Comparison of ENCODE assay signal across 15 cellular contexts in the genomic region with DNA sequence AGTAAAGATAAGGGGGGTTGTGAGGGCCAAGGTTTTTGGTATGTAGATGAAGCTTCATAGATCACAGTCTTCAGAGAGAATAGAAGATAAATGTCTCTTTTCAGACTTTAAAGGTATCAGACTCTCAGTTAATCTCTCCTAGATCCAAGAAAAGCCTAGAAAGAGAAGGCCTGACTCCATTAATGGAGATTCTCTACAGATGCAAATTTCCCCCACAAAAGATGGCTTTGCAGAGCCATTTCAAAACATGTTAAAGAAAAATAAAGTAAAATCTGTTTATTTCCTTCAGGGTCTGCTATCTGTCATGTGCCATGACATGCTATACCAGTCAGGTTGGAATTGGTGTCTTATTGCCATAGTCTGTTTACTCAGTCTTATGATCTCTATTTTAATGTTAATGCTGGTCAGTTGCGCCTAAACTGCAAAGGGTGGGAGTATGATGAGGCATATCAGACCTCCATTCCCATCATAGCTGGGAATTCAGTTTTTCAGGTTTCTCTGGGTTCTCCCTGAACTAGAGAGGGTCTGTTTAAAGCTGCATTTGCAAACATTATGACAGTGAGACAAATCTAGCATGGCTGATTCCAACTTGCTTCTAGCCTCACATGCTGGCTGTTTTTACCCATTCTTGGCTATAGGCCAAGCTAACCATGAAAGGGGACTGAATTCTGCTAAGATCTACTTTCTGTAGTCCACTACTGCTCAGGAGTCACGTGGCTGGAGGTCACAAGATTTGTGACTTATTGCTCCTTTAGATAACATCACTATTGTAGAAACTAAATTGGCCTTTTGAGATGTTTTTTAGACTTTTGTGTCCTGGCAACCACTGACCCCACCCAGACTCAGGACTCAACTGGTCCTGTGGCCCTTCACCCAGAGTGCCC.
"Had no signal": no experiment of that assay in that cellular context is flagged by ENCODE, and none has a peak within 500 bp of the region (broad histone marks: within the 10 kb centered on the region; RNA-seq: fewer than 3 reads in every experiment).

No MANE protein-coding gene starts in this region.

- H3K27ac Mint-ChIP-seq: activated CD4-positive, alpha-beta T cell treated with anti-CD3 and anti-CD28 coated beads, Interleukin-2, amount 10 ng/mL, durations not matched to agents 7 days and 5 days; stimulated activated memory B cell treated with anti-CD40 and anti-IgM and Interleukin-4, amounts not matched to agents 10 μg/mL and 1 μg/mL and 100 μg/mL, for 72 hours; T-helper 2 cell treated with Interferon-gamma antibody and Interleukin-4, amounts not matched to agents 5 μg/mL and 100 μg/mL, for 36 hours had no signal

- H3K4me3 ChIP-seq: lung, tibial nerve, uterus had no signal

- H3K9me3 ChIP-seq: uterus had no signal

- H3K27ac ChIP-seq: epithelial cell of prostate, tibial nerve, uterus had no signal

- H3K27me3 Mint-ChIP-seq: activated CD4-positive, alpha-beta T cell treated with anti-CD3 and anti-CD28 coated beads, Interleukin-2, amount 10 ng/mL, durations not matched to agents 7 days and 5 days; stimulated activated memory B cell treated with anti-CD40 and anti-IgM and Interleukin-4, amounts not matched to agents 10 μg/mL and 1 μg/mL and 100 μg/mL, for 72 hours had no signal

- DNase-seq: activated CD4-positive, alpha-beta T cell treated with anti-CD3 and anti-CD28 coated beads, Interleukin-2, amount 10 ng/mL, durations not matched to agents 7 days and 5 days; activated effector memory CD4-positive, alpha-beta T cell treated with anti-CD3 and anti-CD28 coated beads, Interleukin-2, amount 50 U/mL, for 16 hours; cerebellar nuclear complex; effector memory CD4-positive, alpha-beta T cell; head of caudate nucleus; left colon; retina; substantia nigra; SW 1271; uterus had no signal

- H3K4me1 Mint-ChIP-seq: stimulated activated memory B cell treated with anti-CD40 and anti-IgM and Interleukin-4, amounts not matched to agents 10 μg/mL and 1 μg/mL and 100 μg/mL, for 72 hours had no signal

- H3K4me3 Mint-ChIP-seq: activated CD4-positive, alpha-beta T cell treated with anti-CD3 and anti-CD28 coated beads, Interleukin-2, amount 10 ng/mL, durations not matched to agents 7 days and 5 days; stimulated activated memory B cell treated with anti-CD40 and anti-IgM and Interleukin-4, amounts not matched to agents 10 μg/mL and 1 μg/mL and 100 μg/mL, for 72 hours; T-helper 2 cell treated with Interferon-gamma antibody and Interleukin-4, amounts not matched to agents 5 μg/mL and 100 μg/mL, for 36 hours had no signal

- H3K4me1 ChIP-seq: tibial nerve, uterus had no signal

- H3K27me3 ChIP-seq: tibial nerve, uterus had no signal

- ATAC-seq: left colon; stimulated activated memory B cell treated with anti-CD40 and anti-IgM and Interleukin-4, amounts not matched to agents 10 μg/mL and 1 μg/mL and 100 μg/mL, for 72 hours had no signal

- H3K36me3 ChIP-seq: uterus had no signal
